Comparison of ENCODE assay signal across 1 cellular context in the genomic region with DNA sequence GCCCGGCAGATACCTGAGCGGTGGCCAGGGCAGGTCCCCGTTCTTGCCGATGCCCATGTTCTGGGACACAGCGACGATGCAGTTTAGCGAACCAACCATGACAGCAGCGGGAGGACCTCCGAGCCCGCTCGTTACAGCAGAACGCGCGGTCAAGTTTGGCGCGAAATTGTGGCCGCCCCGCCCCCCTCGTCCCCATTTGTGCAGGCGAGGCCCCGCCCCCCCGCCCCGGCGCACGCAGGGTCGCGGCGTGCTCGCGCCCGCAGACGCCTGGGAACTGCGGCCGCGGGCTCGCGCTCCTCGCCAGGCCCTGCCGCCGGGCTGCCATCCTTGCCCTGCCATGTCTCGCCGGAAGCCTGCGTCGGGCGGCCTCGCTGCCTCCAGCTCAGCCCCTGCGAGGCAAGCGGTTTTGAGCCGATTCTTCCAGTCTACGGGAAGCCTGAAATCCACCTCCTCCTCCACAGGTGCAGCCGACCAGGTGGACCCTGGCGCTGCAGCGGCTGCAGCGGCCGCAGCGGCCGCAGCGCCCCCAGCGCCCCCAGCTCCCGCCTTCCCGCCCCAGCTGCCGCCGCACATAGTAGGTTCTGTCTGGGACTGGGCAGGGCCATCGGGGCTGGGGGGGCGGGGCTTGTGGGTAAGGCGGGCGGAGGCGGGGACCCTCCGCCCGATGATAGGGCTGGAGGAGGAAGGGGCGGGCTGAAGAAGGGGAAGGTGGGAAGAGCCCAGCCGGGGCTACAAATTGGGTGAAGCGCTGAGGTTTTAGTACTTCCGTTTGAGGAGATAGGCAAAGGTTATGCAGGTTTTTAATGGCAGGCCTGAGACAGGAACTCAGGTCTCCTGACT.
A peak's percentile ranks its signal among the peaks of the same experiment; 100 is the strongest.
TF ChIP-seq lines count a peak whose summit lies in the region.

A gene (minus strand): TSS at position 593 of the 840 bp plus-strand sequence. CDS start 494 bp downstream, at position 99.
A gene (plus strand): TSS at position 262 of the 840 bp plus-strand sequence. CDS start 76 bp downstream, at position 338.

TF ChIP-seq in HepG2, 621 proteins besides CTCF, POLR2A, EP300 and RAD21 (continued from another document and continues in another):
- TF ChIP-seq, protein P1, sequence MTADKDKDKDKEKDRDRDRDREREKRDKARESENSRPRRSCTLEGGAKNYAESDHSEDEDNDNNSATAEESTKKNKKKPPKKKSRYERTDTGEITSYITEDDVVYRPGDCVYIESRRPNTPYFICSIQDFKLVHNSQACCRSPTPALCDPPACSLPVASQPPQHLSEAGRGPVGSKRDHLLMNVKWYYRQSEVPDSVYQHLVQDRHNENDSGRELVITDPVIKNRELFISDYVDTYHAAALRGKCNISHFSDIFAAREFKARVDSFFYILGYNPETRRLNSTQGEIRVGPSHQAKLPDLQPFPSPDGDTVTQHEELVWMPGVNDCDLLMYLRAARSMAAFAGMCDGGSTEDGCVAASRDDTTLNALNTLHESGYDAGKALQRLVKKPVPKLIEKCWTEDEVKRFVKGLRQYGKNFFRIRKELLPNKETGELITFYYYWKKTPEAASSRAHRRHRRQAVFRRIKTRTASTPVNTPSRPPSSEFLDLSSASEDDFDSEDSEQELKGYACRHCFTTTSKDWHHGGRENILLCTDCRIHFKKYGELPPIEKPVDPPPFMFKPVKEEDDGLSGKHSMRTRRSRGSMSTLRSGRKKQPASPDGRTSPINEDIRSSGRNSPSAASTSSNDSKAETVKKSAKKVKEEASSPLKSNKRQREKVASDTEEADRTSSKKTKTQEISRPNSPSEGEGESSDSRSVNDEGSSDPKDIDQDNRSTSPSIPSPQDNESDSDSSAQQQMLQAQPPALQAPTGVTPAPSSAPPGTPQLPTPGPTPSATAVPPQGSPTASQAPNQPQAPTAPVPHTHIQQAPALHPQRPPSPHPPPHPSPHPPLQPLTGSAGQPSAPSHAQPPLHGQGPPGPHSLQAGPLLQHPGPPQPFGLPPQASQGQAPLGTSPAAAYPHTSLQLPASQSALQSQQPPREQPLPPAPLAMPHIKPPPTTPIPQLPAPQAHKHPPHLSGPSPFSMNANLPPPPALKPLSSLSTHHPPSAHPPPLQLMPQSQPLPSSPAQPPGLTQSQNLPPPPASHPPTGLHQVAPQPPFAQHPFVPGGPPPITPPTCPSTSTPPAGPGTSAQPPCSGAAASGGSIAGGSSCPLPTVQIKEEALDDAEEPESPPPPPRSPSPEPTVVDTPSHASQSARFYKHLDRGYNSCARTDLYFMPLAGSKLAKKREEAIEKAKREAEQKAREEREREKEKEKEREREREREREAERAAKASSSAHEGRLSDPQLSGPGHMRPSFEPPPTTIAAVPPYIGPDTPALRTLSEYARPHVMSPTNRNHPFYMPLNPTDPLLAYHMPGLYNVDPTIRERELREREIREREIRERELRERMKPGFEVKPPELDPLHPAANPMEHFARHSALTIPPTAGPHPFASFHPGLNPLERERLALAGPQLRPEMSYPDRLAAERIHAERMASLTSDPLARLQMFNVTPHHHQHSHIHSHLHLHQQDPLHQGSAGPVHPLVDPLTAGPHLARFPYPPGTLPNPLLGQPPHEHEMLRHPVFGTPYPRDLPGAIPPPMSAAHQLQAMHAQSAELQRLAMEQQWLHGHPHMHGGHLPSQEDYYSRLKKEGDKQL (CRISPR knock-in tag; IDR thresholded peaks at IDR 0.05; ENCODE audit: low read depth), result no peak
- peak; percentile 81 for TF ChIP-seq YEATS4 (CRISPR knock-in tag; IDR thresholded peaks at IDR 0.05; ENCODE audit: borderline replicate concordance)
- TF ChIP-seq ZNF510 (CRISPR knock-in tag; IDR thresholded peaks at IDR 0.05; ENCODE audit: low read depth), result 0 out of 2 replicates have a peak, but pooled peaks have one; percentile 52
- peak; percentile 49; the same call in 1 of the 2 replicates for TF ChIP-seq ELF1 (CRISPR knock-in tag; IDR thresholded peaks at IDR 0.05)
- TF ChIP-seq, protein P2, sequence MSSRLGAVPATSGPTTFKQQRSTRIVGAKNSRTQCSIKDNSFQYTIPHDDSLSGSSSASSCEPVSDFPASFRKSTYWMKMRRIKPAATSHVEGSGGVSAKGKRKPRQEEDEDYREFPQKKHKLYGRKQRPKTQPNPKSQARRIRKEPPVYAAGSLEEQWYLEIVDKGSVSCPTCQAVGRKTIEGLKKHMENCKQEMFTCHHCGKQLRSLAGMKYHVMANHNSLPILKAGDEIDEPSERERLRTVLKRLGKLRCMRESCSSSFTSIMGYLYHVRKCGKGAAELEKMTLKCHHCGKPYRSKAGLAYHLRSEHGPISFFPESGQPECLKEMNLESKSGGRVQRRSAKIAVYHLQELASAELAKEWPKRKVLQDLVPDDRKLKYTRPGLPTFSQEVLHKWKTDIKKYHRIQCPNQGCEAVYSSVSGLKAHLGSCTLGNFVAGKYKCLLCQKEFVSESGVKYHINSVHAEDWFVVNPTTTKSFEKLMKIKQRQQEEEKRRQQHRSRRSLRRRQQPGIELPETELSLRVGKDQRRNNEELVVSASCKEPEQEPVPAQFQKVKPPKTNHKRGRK (CRISPR knock-in tag; IDR thresholded peaks at IDR 0.05), result no peak
- TF ChIP-seq NAIF1 (CRISPR knock-in tag; IDR thresholded peaks at IDR 0.05; ENCODE audit: borderline replicate concordance), result no peak
- TF ChIP-seq HNRNPLL (IDR thresholded peaks at IDR 0.05; ENCODE audit: low read depth, low read length, poor library complexity, severe bottlenecking), result peak; percentile 74
- no peak for TF ChIP-seq ZKSCAN8 (CRISPR knock-in tag; IDR thresholded peaks at IDR 0.05; ENCODE audit: borderline replicate concordance)
- TF ChIP-seq BRD4 (CRISPR knock-in tag; IDR thresholded peaks at IDR 0.05), result no peak
- TF ChIP-seq, protein P3, sequence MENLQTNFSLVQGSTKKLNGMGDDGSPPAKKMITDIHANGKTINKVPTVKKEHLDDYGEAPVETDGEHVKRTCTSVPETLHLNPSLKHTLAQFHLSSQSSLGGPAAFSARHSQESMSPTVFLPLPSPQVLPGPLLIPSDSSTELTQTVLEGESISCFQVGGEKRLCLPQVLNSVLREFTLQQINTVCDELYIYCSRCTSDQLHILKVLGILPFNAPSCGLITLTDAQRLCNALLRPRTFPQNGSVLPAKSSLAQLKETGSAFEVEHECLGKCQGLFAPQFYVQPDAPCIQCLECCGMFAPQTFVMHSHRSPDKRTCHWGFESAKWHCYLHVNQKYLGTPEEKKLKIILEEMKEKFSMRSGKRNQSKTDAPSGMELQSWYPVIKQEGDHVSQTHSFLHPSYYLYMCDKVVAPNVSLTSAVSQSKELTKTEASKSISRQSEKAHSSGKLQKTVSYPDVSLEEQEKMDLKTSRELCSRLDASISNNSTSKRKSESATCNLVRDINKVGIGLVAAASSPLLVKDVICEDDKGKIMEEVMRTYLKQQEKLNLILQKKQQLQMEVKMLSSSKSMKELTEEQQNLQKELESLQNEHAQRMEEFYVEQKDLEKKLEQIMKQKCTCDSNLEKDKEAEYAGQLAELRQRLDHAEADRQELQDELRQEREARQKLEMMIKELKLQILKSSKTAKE (CRISPR knock-in tag; IDR thresholded peaks at IDR 0.05; ENCODE audit: borderline replicate concordance), result no peak
- TF ChIP-seq PHF20 (CRISPR knock-in tag; IDR thresholded peaks at IDR 0.05), result peak; percentile 62
- no peak for TF ChIP-seq KLF13 (CRISPR knock-in tag; IDR thresholded peaks at IDR 0.05)
- TF ChIP-seq CREM (IDR thresholded peaks at IDR 0.05), result no peak
- TF ChIP-seq CREM (CRISPR knock-in tag; IDR thresholded peaks at IDR 0.05), result no peak
- no peak for TF ChIP-seq NPAS2 (CRISPR knock-in tag; IDR thresholded peaks at IDR 0.05; ENCODE audit: borderline replicate concordance)
- TF ChIP-seq, protein P4, sequence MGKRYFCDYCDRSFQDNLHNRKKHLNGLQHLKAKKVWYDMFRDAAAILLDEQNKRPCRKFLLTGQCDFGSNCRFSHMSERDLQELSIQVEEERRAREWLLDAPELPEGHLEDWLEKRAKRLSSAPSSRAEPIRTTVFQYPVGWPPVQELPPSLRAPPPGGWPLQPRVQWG (CRISPR knock-in tag; IDR thresholded peaks at IDR 0.05; ENCODE audit: borderline replicate concordance, low read depth), result no peak
- peak; percentile 89 for TF ChIP-seq ZNF543 (CRISPR knock-in tag; IDR thresholded peaks at IDR 0.05)
- TF ChIP-seq, protein P5, sequence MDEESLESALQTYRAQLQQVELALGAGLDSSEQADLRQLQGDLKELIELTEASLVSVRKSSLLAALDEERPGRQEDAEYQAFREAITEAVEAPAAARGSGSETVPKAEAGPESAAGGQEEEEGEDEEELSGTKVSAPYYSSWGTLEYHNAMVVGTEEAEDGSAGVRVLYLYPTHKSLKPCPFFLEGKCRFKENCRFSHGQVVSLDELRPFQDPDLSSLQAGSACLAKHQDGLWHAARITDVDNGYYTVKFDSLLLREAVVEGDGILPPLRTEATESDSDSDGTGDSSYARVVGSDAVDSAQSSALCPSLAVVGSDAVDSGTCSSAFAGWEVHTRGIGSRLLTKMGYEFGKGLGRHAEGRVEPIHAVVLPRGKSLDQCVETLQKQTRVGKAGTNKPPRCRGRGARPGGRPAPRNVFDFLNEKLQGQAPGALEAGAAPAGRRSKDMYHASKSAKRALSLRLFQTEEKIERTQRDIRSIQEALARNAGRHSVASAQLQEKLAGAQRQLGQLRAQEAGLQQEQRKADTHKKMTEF (CRISPR knock-in tag; IDR thresholded peaks at IDR 0.05), result peak; percentile 70
- TF ChIP-seq, protein P6, sequence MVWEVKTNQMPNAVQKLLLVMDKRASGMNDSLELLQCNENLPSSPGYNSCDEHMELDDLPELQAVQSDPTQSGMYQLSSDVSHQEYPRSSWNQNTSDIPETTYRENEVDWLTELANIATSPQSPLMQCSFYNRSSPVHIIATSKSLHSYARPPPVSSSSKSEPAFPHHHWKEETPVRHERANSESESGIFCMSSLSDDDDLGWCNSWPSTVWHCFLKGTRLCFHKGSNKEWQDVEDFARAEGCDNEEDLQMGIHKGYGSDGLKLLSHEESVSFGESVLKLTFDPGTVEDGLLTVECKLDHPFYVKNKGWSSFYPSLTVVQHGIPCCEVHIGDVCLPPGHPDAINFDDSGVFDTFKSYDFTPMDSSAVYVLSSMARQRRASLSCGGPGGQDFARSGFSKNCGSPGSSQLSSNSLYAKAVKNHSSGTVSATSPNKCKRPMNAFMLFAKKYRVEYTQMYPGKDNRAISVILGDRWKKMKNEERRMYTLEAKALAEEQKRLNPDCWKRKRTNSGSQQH (CRISPR knock-in tag; IDR thresholded peaks at IDR 0.05; ENCODE audit: low read depth), result peak; percentile 68; the same call in 1 of the 2 replicates
- no peak for TF ChIP-seq DPF2 (CRISPR knock-in tag; IDR thresholded peaks at IDR 0.05; ENCODE audit: borderline replicate concordance, low read depth)
- TF ChIP-seq, protein P7, sequence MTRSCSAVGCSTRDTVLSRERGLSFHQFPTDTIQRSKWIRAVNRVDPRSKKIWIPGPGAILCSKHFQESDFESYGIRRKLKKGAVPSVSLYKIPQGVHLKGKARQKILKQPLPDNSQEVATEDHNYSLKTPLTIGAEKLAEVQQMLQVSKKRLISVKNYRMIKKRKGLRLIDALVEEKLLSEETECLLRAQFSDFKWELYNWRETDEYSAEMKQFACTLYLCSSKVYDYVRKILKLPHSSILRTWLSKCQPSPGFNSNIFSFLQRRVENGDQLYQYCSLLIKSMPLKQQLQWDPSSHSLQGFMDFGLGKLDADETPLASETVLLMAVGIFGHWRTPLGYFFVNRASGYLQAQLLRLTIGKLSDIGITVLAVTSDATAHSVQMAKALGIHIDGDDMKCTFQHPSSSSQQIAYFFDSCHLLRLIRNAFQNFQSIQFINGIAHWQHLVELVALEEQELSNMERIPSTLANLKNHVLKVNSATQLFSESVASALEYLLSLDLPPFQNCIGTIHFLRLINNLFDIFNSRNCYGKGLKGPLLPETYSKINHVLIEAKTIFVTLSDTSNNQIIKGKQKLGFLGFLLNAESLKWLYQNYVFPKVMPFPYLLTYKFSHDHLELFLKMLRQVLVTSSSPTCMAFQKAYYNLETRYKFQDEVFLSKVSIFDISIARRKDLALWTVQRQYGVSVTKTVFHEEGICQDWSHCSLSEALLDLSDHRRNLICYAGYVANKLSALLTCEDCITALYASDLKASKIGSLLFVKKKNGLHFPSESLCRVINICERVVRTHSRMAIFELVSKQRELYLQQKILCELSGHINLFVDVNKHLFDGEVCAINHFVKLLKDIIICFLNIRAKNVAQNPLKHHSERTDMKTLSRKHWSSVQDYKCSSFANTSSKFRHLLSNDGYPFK (CRISPR knock-in tag; IDR thresholded peaks at IDR 0.05; ENCODE audit: borderline replicate concordance), result 0 out of 2 replicates have a peak, but pooled peaks have one; percentile 31
- TF ChIP-seq SIN3B (IDR thresholded peaks at IDR 0.05; ENCODE audit: low read length), result peak; percentile 71
- 0 out of 2 replicates have a peak, but pooled peaks have one; percentile 34 for TF ChIP-seq ZNF777 (CRISPR knock-in tag; IDR thresholded peaks at IDR 0.05)
- TF ChIP-seq, protein P8, sequence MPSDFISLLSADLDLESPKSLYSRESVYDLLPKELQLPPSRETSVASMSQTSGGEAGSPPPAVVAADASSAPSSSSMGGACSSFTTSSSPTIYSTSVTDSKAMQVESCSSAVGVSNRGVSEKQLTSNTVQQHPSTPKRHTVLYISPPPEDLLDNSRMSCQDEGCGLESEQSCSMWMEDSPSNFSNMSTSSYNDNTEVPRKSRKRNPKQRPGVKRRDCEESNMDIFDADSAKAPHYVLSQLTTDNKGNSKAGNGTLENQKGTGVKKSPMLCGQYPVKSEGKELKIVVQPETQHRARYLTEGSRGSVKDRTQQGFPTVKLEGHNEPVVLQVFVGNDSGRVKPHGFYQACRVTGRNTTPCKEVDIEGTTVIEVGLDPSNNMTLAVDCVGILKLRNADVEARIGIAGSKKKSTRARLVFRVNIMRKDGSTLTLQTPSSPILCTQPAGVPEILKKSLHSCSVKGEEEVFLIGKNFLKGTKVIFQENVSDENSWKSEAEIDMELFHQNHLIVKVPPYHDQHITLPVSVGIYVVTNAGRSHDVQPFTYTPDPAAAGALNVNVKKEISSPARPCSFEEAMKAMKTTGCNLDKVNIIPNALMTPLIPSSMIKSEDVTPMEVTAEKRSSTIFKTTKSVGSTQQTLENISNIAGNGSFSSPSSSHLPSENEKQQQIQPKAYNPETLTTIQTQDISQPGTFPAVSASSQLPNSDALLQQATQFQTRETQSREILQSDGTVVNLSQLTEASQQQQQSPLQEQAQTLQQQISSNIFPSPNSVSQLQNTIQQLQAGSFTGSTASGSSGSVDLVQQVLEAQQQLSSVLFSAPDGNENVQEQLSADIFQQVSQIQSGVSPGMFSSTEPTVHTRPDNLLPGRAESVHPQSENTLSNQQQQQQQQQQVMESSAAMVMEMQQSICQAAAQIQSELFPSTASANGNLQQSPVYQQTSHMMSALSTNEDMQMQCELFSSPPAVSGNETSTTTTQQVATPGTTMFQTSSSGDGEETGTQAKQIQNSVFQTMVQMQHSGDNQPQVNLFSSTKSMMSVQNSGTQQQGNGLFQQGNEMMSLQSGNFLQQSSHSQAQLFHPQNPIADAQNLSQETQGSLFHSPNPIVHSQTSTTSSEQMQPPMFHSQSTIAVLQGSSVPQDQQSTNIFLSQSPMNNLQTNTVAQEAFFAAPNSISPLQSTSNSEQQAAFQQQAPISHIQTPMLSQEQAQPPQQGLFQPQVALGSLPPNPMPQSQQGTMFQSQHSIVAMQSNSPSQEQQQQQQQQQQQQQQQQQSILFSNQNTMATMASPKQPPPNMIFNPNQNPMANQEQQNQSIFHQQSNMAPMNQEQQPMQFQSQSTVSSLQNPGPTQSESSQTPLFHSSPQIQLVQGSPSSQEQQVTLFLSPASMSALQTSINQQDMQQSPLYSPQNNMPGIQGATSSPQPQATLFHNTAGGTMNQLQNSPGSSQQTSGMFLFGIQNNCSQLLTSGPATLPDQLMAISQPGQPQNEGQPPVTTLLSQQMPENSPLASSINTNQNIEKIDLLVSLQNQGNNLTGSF (CRISPR knock-in tag; IDR thresholded peaks at IDR 0.05), result no peak
